Comparison of ENCODE assay signal across 8 cellular contexts in genomic region chr11:74449369-74449931, GRCh38. TPM values are rescaled to one million over a fixed set of nuclear protein-coding genes. Genes with fewer than 3 reads are reported as not detected.
DNase-seq lines count a peak whose midpoint lies in the region; ATAC-seq and TF ChIP-seq lines count a peak whose summit lies in the region.

No MANE protein-coding gene starts in this region.

- no peaks in the 10 kb centered on the region; the same call in 1 of the 2 replicates for H3K4me1 ChIP-seq in HEK293 (ENCODE audit: control insufficient read depth, insufficient read depth, low read length)
- H3K4me1 ChIP-seq in breast epithelium: peaks cover 0 to 4% of the 10 kb centered on the region in 2 donors

- no peak for TF ChIP-seq POLR2A in breast epithelium (IDR thresholded peaks at IDR 0.05)

- H3K27ac ChIP-seq in HEK293 (ENCODE audit: extremely low read depth, low read depth, low read length): no peak overlapping the region
- H3K27ac ChIP-seq in breast epithelium: no peak overlapping the region

- H3K4me3 ChIP-seq in HEK293 (ENCODE audit: low read depth, low read length): no peak overlapping the region
- H3K4me3 ChIP-seq in breast epithelium: no peak overlapping the region

- no peak for ATAC-seq in GM18909 (IDR thresholded peaks at IDR 0.05; ENCODE audit: poor library complexity, unreplicated experiment)

- POLR2A ChIA-PET in HEK293 (lab: Yijun Ruan, JAX): interaction anchor here (0.5 to 1.5 kb wide), 4 partner anchors 44 to 194 kb away, joined by 3 to 7 read pairs (median 4); partner anchors contain the start of genes LIPT2 and PGM2L1

- CTCF ChIA-PET in HEK293 (lab: Yijun Ruan, JAX): interaction anchor here (0.6 to 13.1 kb wide), 34 partner anchors 9 to 518 kb away, joined by 3 to 221 read pairs (median 3); no protein-coding TSS in a partner anchor

- H3K9me3 ChIP-seq in HEK293 (ENCODE audit: control insufficient read depth, insufficient read depth, low read depth, low read length) (no peaks in the 10 kb centered on the region), breast epithelium (no peaks in the 10 kb centered on the region)

- peak; percentile 69 for DNase-seq in DMS79 (lab: John Stamatoyannopoulos, UW)
- DNase-seq in NCI-H2029 (lab: John Stamatoyannopoulos, UW): peak; percentile 86
- peak; percentile 14 for DNase-seq in T follicular helper cell (ENCODE audit: low read depth)
- DNase-seq in breast epithelium (ENCODE audit: low spot score in 2 of 2): no peak
- DNase-seq in kidney glomerular epithelial cell (lab: John Stamatoyannopoulos, UW): peak; percentile 78
- peak; percentile 16 for DNase-seq in stimulated activated CD8-positive, alpha-beta memory T cell treated with anti-CD3 and anti-CD28 coated beads, Interleukin-12 subunit alpha, Interleukin-12 subunit beta, amount 100 ng/mL, for 1 hour (ENCODE audit: low read depth)

- no peaks in the 10 kb centered on the region for H3K27me3 ChIP-seq in breast epithelium

- intact Hi-C loops in breast epithelium (cut with DNase I; ENCODE audit: low total_unique reads): no loop called here

- TF ChIP-seq CTCF in HEK293 (tag by site-specific recombination; IDR thresholded peaks at IDR 0.05): peak; percentile 50; the same call in 1 of the 2 replicates
- peak; percentile 39 to 80 (median 78) for TF ChIP-seq CTCF in breast epithelium (IDR thresholded peaks at IDR 0.05)

- H3K36me3 ChIP-seq in HEK293 (ENCODE audit: control insufficient read depth in 2 of 2, insufficient read depth in 1 of 2, low read length in 2 of 2) (no peaks in the 10 kb centered on the region), breast epithelium (no peaks in the 10 kb centered on the region)

TF ChIP-seq in HEK293, 187 proteins besides CTCF, POLR2A, EP300 and RAD21 (continues in another document):
- 0 out of 2 replicates have a peak, but pooled peaks have one; percentile 20 for TF ChIP-seq ZNF184 (tag by site-specific recombination; IDR thresholded peaks at IDR 0.05)
- TF ChIP-seq ZNF274 (IDR thresholded peaks at IDR 0.05; ENCODE audit: low read length): no peak
- no peak for TF ChIP-seq ZNF274 (tag by site-specific recombination; IDR thresholded peaks at IDR 0.05; ENCODE audit: borderline replicate concordance)
- TF ChIP-seq PRDM4 (tag by site-specific recombination; IDR thresholded peaks at IDR 0.05): no peak
- TF ChIP-seq ZNF549 (tag by site-specific recombination; IDR thresholded peaks at IDR 0.05): no peak
- TF ChIP-seq ZNF2 (tag by site-specific recombination; IDR thresholded peaks at IDR 0.05): peak; percentile 91
- TF ChIP-seq ZNF10 (tag by site-specific recombination; IDR thresholded peaks at IDR 0.05): no peak
- TF ChIP-seq ZNF561 (tag by site-specific recombination; IDR thresholded peaks at IDR 0.05; ENCODE audit: borderline replicate concordance): no peak
- TF ChIP-seq ZNF341 (tag by site-specific recombination; IDR thresholded peaks at IDR 0.05; ENCODE audit: low read depth): no peak
- no peak for TF ChIP-seq OSR2 (tag by site-specific recombination; IDR thresholded peaks at IDR 0.05)
- 0 out of 2 replicates have a peak, but pooled peaks have one; percentile 19 for TF ChIP-seq ZFHX2 (tag by site-specific recombination; conservative IDR thresholded peaks at IDR 0.05)
- no peak for TF ChIP-seq ZNF596 (tag by site-specific recombination; IDR thresholded peaks at IDR 0.05)
- no peak for TF ChIP-seq ZNF266 (tag by site-specific recombination; IDR thresholded peaks at IDR 0.05; ENCODE audit: low read depth)
- TF ChIP-seq ZNF529 (tag by site-specific recombination; IDR thresholded peaks at IDR 0.05; ENCODE audit: insufficient replicate concordance): no peak
- TF ChIP-seq GLIS1 (tag by site-specific recombination; IDR thresholded peaks at IDR 0.05): peak; percentile 49; the same call in 1 of the 2 replicates
- no peak for TF ChIP-seq ZFP69B (tag by site-specific recombination; IDR thresholded peaks at IDR 0.05)
- no peak for TF ChIP-seq GLIS2 (tag by site-specific recombination; IDR thresholded peaks at IDR 0.05)
- no peak for TF ChIP-seq ZBTB8A (tag by site-specific recombination; IDR thresholded peaks at IDR 0.05)
- TF ChIP-seq ZNF354C (tag by site-specific recombination; IDR thresholded peaks at IDR 0.05; ENCODE audit: borderline replicate concordance, low read depth): no peak
- no peak for TF ChIP-seq ZNF114 (tag by site-specific recombination; IDR thresholded peaks at IDR 0.05)
- TF ChIP-seq ZBTB17 (tag by site-specific recombination; IDR thresholded peaks at IDR 0.05): peak; percentile 45; the same call in 1 of the 2 replicates
- TF ChIP-seq ZNF654 (tag by site-specific recombination; IDR thresholded peaks at IDR 0.05; ENCODE audit: low read depth): peak; percentile 90
- TF ChIP-seq ZNF449 (tag by site-specific recombination; IDR thresholded peaks at IDR 0.05): peak; percentile 74; the same call in 1 of the 2 replicates
- no peak for TF ChIP-seq BCL6B (tag by site-specific recombination; IDR thresholded peaks at IDR 0.05)
- TF ChIP-seq ZNF558 (tag by site-specific recombination; IDR thresholded peaks at IDR 0.05): 0 out of 2 replicates have a peak, but pooled peaks have one; percentile 46
- peak; percentile 45; the same call in 1 of the 2 replicates for TF ChIP-seq ZSCAN30 (tag by site-specific recombination; IDR thresholded peaks at IDR 0.05)
- TF ChIP-seq ZBTB11 (tag by site-specific recombination; conservative IDR thresholded peaks at IDR 0.05; ENCODE audit: low read depth): no peak

RNA-seq across cellular contexts. Expression of gene KCNE3, which starts 17.9 kb away (rescaled TPM):
- total RNA-seq in breast epithelium: 10 to 100 TPM in 1 of 3 donors, 1 to 10 TPM in 2; 3.6 to 15.8 (median 4.7) TPM

RNA-seq across cellular contexts. Expression of gene LIPT2, which starts 44.1 kb away (rescaled TPM):
- 10 to 100 TPM in 1 of 3 donors, 1 to 10 TPM in 2; 2.0 to 13.5 (median 9.8) TPM for total RNA-seq in breast epithelium

RNA-seq across cellular contexts. Expression of gene PGM2L1, which starts 51.2 kb away (rescaled TPM):
- total RNA-seq in breast epithelium: 10 to 100 TPM in 1 of 3 donors, 1 to 10 TPM in 2; 2.1 to 13.5 (median 6.6) TPM

Comparison
In these comparisons a context has a peak if more than half of its experiments do, and no peak if none do; other contexts are left out.
1. DNase-seq: peak in DMS79 (single experiment), NCI-H2029 (single experiment), T follicular helper cell (single experiment), kidney glomerular epithelial cell (single experiment) and stimulated activated CD8-positive, alpha-beta memory T cell treated with anti-CD3 and anti-CD28 coated beads, Interleukin-12 subunit alpha, Interleukin-12 subunit beta, amount 100 ng/mL, for 1 hour (single experiment); none in breast epithelium (0 of 2).